20 cellular contexts compared by ENCODE assay signal in genomic region chr3:191417457-191417729, GRCh38. TPM values are rescaled to one million over a fixed set of nuclear protein-coding genes. Genes with fewer than 3 reads are reported as not detected.
"Had no signal": no experiment of that assay in that cellular context is flagged by ENCODE, and none has a peak within 500 bp of the region (broad histone marks: within the 10 kb centered on the region; RNA-seq: fewer than 3 reads in every experiment).

No MANE protein-coding gene starts in this region.

- H3K4me1 ChIP-seq: body of pancreas, breast epithelium had no signal

- H3K27ac ChIP-seq: adrenal gland, body of pancreas, breast epithelium, PC-9, RWPE1 had no signal

- H2AFZ ChIP-seq: PC-9 had no signal

- H3K4me3 ChIP-seq: body of pancreas, breast epithelium, PC-9 had no signal

- H3K27me3 ChIP-seq: adrenal gland, body of pancreas, breast epithelium had no signal

- H3K9me3 ChIP-seq: adrenal gland, body of pancreas, breast epithelium had no signal

- H3K4me2 ChIP-seq: PC-9 had no signal

- H3K36me3 ChIP-seq: adrenal gland, breast epithelium had no signal

- DNase-seq: activated CD4-positive, alpha-beta T cell treated with anti-CD3 and anti-CD28 coated beads, Interleukin-2, amount 50 U/mL, for 1 hour; activated CD8-positive, alpha-beta memory T cell treated with anti-CD3 and anti-CD28 coated beads, Interleukin-2, amount 50 U/mL, for 4 hours; activated gamma-delta T cell treated with Interleukin-2 at 50 U/mL for 16 hours; activated T-cell treated with anti-CD3 and anti-CD28 coated beads for 4 hours; activated T-cell treated with anti-CD3 and anti-CD28 coated beads, Interleukin-2, amount 50 U/mL, for 4 hours had no signal

RNA-seq across cellular contexts. Expression of gene PYDC2, which starts 43.6 kb away (rescaled TPM):
- total RNA-seq: activated CD4-positive, alpha-beta memory T cell treated with anti-CD3 and anti-CD28 coated beads for 36 hours; activated CD4-positive, alpha-beta T cell treated with anti-CD3 and anti-CD28 coated beads for 36 hours; activated naive CD4-positive, alpha-beta T cell treated with anti-CD3 and anti-CD28 coated beads for 36 hours; activated naive CD4-positive, alpha-beta T cell treated with anti-CD3 and anti-CD28 coated beads, Interleukin-2, amount 50 U/mL, for 72 hours; activated T-cell treated with anti-CD3 and anti-CD28 coated beads, Interleukin-2, amount 50 U/mL, for 4 hours; activated T-helper 1 cell treated with anti-CD3 and anti-CD28 coated beads, Interleukin-12 subunit alpha, Interleukin-12 subunit beta, Interleukin-2, Interleukin-4 antibody, amounts not matched to agents 30 ng/mL and 10 ng/mL and 1 ng/mL, durations not matched to agents 14 hours and 24 hours and 36 hours; astrocyte; body of pancreas; breast epithelium; cardiac septum; MCF 10A; OCI-LY7; PC-9; Right ventricle myocardium inferior had no signal
